ENCODE assay signal across 10 cellular contexts in the genomic region with DNA sequence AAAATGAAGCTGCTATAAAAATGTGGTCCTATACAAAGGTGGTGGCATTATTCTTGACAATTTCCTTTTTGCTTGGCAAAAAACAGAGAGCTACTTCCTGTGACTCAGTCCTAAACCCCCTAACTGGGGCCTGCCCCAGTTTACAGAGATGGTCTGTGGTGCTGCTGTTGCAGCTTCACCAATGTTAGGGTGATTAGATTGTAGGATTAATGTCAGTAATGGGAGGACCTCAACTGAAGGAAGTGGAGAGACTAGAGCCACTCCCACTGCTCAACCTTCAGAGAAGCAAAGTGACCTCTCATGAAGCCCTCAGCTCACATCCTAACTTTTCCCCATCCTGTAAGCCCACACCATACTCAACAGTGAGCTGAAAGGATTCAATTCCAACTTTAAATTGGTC. TPM values are rescaled to one million over a fixed set of nuclear protein-coding genes. Genes with fewer than 3 reads are reported as not detected.
DNase-seq lines count a peak whose midpoint lies in the region; ATAC-seq and TF ChIP-seq lines count a peak whose summit lies in the region.
"Had no signal": no experiment of that assay in that cellular context is flagged by ENCODE, and none has a peak within 500 bp of the region (broad histone marks: within the 10 kb centered on the region; RNA-seq: fewer than 3 reads in every experiment).

No MANE protein-coding gene starts in this region.

- H4K20me1 ChIP-seq in GM23338 (replicated peaks; ENCODE audit: insufficient read depth): no peaks in the 10 kb centered on the region

- no peaks in the 10 kb centered on the region for H3K9me2 ChIP-seq in GM23338 (ENCODE audit: insufficient read depth)

- H3K27me3 Mint-ChIP-seq in GM23338 (ENCODE audit: insufficient read depth, low read depth, poor library complexity) (peaks cover 33% of the 10 kb centered on the region), progenitor cell of endocrine pancreas (no peaks in the 10 kb centered on the region)

- POLR2A ChIA-PET in Panc1 (lab: Charles Lee): interaction anchor here (0.6 to 0.7 kb wide), 2 partner anchors 79 to 95 kb away, joined by 6 to 8 read pairs; a partner anchor contains a TSS

- peak overlapping the region; percentile 43 for H2AFZ ChIP-seq in GM23338

- H3K4me1 Mint-ChIP-seq in GM23338 (peaks cover 40% of the 10 kb centered on the region), progenitor cell of endocrine pancreas (ENCODE audit: low read depth) (peaks cover 21% of the 10 kb centered on the region)

- no peak for TF ChIP-seq POLR2A in breast epithelium (IDR thresholded peaks at IDR 0.05)

- H3K9me3 ChIP-seq in Panc1 (ENCODE audit: control insufficient read depth, insufficient read depth, low read depth, low read length) (no peaks in the 10 kb centered on the region), breast epithelium (no peaks in the 10 kb centered on the region)

- H3K27ac Mint-ChIP-seq in GM23338 (no peak overlapping the region), progenitor cell of endocrine pancreas (peak overlapping the region; percentile 90)

- H3K4me1 ChIP-seq in GM23338 (ENCODE audit: insufficient read depth): peaks cover 32% of the 10 kb centered on the region
- peaks cover 27% of the 10 kb centered on the region for H3K4me1 ChIP-seq in Panc1 (ENCODE audit: control insufficient read depth, insufficient read depth, low read length)
- no peaks in the 10 kb centered on the region for H3K4me1 ChIP-seq in breast epithelium

- H3K4me3 ChIP-seq in GM23338: peak overlapping the region; percentile 55
- peak overlapping the region in 1 of 2 experiments; percentile 86; a peak in 2 of 4 replicates for H3K4me3 ChIP-seq in Panc1 (ENCODE audit: low read depth in 2 of 2, low read length in 2 of 2)
- H3K4me3 ChIP-seq in breast epithelium: no peak overlapping the region
- H3K4me3 ChIP-seq: cardiac muscle cell had no signal

- no peak for DNase-seq in GM23338 (ENCODE audit: low spot score)
- DNase-seq in Panc1 (ENCODE audit: low read depth, low spot score): no peak
- DNase-seq in breast epithelium (ENCODE audit: low spot score in 2 of 2): no peak
- no peak for DNase-seq in progenitor cell of endocrine pancreas (ENCODE audit: low spot score, unreplicated experiment)
- DNase-seq in globus pallidus (ENCODE audit: low spot score): no peak
- no peak for DNase-seq in NCI-H2196 (lab: John Stamatoyannopoulos, UW; ENCODE audit: unreplicated experiment)
- DNase-seq: midbrain had no signal

- BruUV-seq in Panc1 (replicated peaks; lab: Mats Ljungman, UMichigan): no TSS peak

- no peak for ATAC-seq in GM23338
- ATAC-seq in Panc1: no peak
- ATAC-seq in HG02678 (IDR thresholded peaks at IDR 0.05; ENCODE audit: unreplicated experiment): no peak
- no peak for ATAC-seq in GM21825 (IDR thresholded peaks at IDR 0.05; ENCODE audit: unreplicated experiment)

- H3K36me3 Mint-ChIP-seq in GM23338 (ENCODE audit: low read depth): no peaks in the 10 kb centered on the region; the same call in 2 of the 3 replicates
- H3K36me3 Mint-ChIP-seq in progenitor cell of endocrine pancreas (ENCODE audit: insufficient read depth): no peaks in the 10 kb centered on the region

- H3K27me3 ChIP-seq in GM23338 (ENCODE audit: insufficient read depth): peaks cover 32% of the 10 kb centered on the region
- H3K27me3 ChIP-seq in Panc1 (ENCODE audit: control insufficient read depth, insufficient read depth, low read length): no peaks in the 10 kb centered on the region
- H3K27me3 ChIP-seq in breast epithelium: no peaks in the 10 kb centered on the region
- H3K27me3 ChIP-seq: cardiac muscle cell had no signal

- H3K27ac ChIP-seq in GM23338 (ENCODE audit: low read depth): no peak overlapping the region
- peak overlapping the region; percentile 91 for H3K27ac ChIP-seq in Panc1 (ENCODE audit: low read length)
- H3K27ac ChIP-seq in breast epithelium: peak overlapping the region; percentile 28 to 99
- H3K27ac ChIP-seq: cardiac muscle cell had no signal

- H3K9me3 Mint-ChIP-seq in GM23338 (no peaks in the 10 kb centered on the region), progenitor cell of endocrine pancreas (ENCODE audit: low read depth) (no peaks in the 10 kb centered on the region)

- CTCF ChIA-PET in Panc1 (lab: Charles Lee): interaction anchor here (0.7 to 2.6 kb wide), 8 partner anchors 11 to 102 kb away, joined by 3 to 16 read pairs (median 8); a partner anchor contains a TSS

- intact Hi-C loops in Panc1 (cut with micrococcal nuclease; ENCODE audit: unreplicated experiment) (no loop called here), breast epithelium (cut with DNase I; ENCODE audit: low total_unique reads) (no loop called here)

- H3K79me2 ChIP-seq in GM23338 (replicated peaks; ENCODE audit: insufficient read depth): no peaks in the 10 kb centered on the region

- in situ Hi-C loops in Panc1 (cut with HindIII; ENCODE audit: low pct_unique_long_range_greater_than_20kb, low sequenced_read_pairs): no loop called here

- H3K36me3 ChIP-seq in GM23338 (ENCODE audit: insufficient read depth) (no peaks in the 10 kb centered on the region), Panc1 (ENCODE audit: control insufficient read depth, insufficient read depth, low read length) (no peaks in the 10 kb centered on the region; the same call in 1 of the 2 replicates), breast epithelium (no peaks in the 10 kb centered on the region)
- H3K36me3 ChIP-seq: cardiac muscle cell had no signal

- TF ChIP-seq CTCF in GM23338 (conservative IDR thresholded peaks at IDR 0.05; ENCODE audit: low read depth in 2 of 2) (no peak), Panc1 (IDR thresholded peaks at IDR 0.05) (no peak), breast epithelium (IDR thresholded peaks at IDR 0.05) (no peak), progenitor cell of endocrine pancreas (IDR thresholded peaks at IDR 0.05; ENCODE audit: unreplicated experiment) (no peak)

- H3K4me2 ChIP-seq in GM23338: peak overlapping the region; percentile 78

- peak overlapping the region; percentile 73 for H3K4me3 Mint-ChIP-seq in GM23338
- peak overlapping the region; percentile 9 for H3K4me3 Mint-ChIP-seq in progenitor cell of endocrine pancreas (ENCODE audit: low read depth)

- H3F3A ChIP-seq in GM23338 (replicated peaks; ENCODE audit: low read depth): peaks cover 12% of the 10 kb centered on the region; the same call in 1 of the 2 replicates

TF ChIP-seq in GM23338, 12 proteins besides CTCF, POLR2A, EP300 and RAD21 (continues in another document):
- TF ChIP-seq STAT1 (IDR thresholded peaks at IDR 0.05; ENCODE audit: unreplicated experiment): no peak
- TF ChIP-seq EZH2 (IDR thresholded peaks at IDR 0.05; ENCODE audit: low read depth, unreplicated experiment): no peak
- TF ChIP-seq CREB1 (CRISPR knock-in tag; IDR thresholded peaks at IDR 0.05; ENCODE audit: low read depth): no peak

RNA-seq across cellular contexts. Expression of a gene that starts 3.6 kb away (rescaled TPM):
- total RNA-seq in GM23338 (2014; rRNA removed; shearing (Covaris generic)): 7.3 and 9.4 TPM in 2 replicates
- polyA plus RNA-seq in GM23338 (2016; fragmentation: Nextera tagmentation; extraction: Ambion mirVana): 77.5 and 98.0 TPM in 2 replicates
- total RNA-seq in Panc1 (2021; ENCODE audit: unreplicated experiment) (1,986 TPM), breast epithelium (100 to 1,000 TPM; 351 to 861 (median 423) TPM), progenitor cell of endocrine pancreas (12.5 and 14.8 TPM in 2 replicates)
- polyA plus RNA-seq in Panc1 (2012; ENCODE audit: insufficient read length): 6,225 TPM

RNA-seq across cellular contexts. Expression of a gene that starts 8.6 kb away (rescaled TPM):
- not detected in 2 replicates for total RNA-seq in GM23338 (2014; rRNA removed; shearing (Covaris generic))
- polyA plus RNA-seq in GM23338 (2016; fragmentation: Nextera tagmentation; extraction: Ambion mirVana): 0.47 TPM in 1 of 2 replicates, not detected in the other
- total RNA-seq in Panc1 (2021; ENCODE audit: unreplicated experiment): 0.72 TPM
- 1.2 TPM for polyA plus RNA-seq in Panc1 (2012; ENCODE audit: insufficient read length)
- total RNA-seq in breast epithelium: not detected
- total RNA-seq in progenitor cell of endocrine pancreas: not detected in 2 replicates
- total RNA-seq: cardiac muscle cell had no signal

RNA-seq across cellular contexts. Expression of a gene that starts 13.4 kb away (rescaled TPM):
- 8.2 and 14.2 TPM in 2 replicates for total RNA-seq in GM23338 (2014; rRNA removed; shearing (Covaris generic))
- 34.6 and 36.0 TPM in 2 replicates for polyA plus RNA-seq in GM23338 (2016; fragmentation: Nextera tagmentation; extraction: Ambion mirVana)
- 773 TPM for total RNA-seq in Panc1 (2021; ENCODE audit: unreplicated experiment)
- polyA plus RNA-seq in Panc1 (2012; ENCODE audit: insufficient read length): 817 TPM
- total RNA-seq in breast epithelium: 1,000 to 10,000 TPM in 1 of 3 donors, 100 to 1,000 TPM in 2; 177 to 1,015 (median 198) TPM
- total RNA-seq in progenitor cell of endocrine pancreas: 7.6 and 11.1 TPM in 2 replicates

RNA-seq across cellular contexts. Expression of a gene that starts 16.9 kb away (rescaled TPM):
- not detected in 2 replicates for total RNA-seq in GM23338 (2014; rRNA removed; shearing (Covaris generic))
- not detected in 2 replicates for polyA plus RNA-seq in GM23338 (2016; fragmentation: Nextera tagmentation; extraction: Ambion mirVana)
- total RNA-seq in Panc1 (2021; ENCODE audit: unreplicated experiment) (12.0 TPM), breast epithelium (1 to 10 TPM in 2 of 3 donors, under 1 TPM in 1; 0.44 to 2.6 (median 2.2) TPM), progenitor cell of endocrine pancreas (0.46 and 1.5 TPM in 2 replicates)
- 10.0 TPM for polyA plus RNA-seq in Panc1 (2012; ENCODE audit: insufficient read length)
- total RNA-seq: cardiac muscle cell had no signal

RNA-seq across cellular contexts. Expression of a gene that starts 33.5 kb away (rescaled TPM):
- total RNA-seq in GM23338 (2014; rRNA removed; shearing (Covaris generic)): 0.66 TPM in 1 of 2 replicates, not detected in the other
- 0.89 and 1.1 TPM in 2 replicates for polyA plus RNA-seq in GM23338 (2016; fragmentation: Nextera tagmentation; extraction: Ambion mirVana)
- total RNA-seq in Panc1 (2021; ENCODE audit: unreplicated experiment): 6.2 TPM
- polyA plus RNA-seq in Panc1 (2012; ENCODE audit: insufficient read length): 10.7 TPM
- 1 to 10 TPM in 1 of 3 donors, under 1 TPM in 1, not detected in 1; 0.33 to 5.4 TPM for total RNA-seq in breast epithelium
- total RNA-seq in progenitor cell of endocrine pancreas: 0.36 and 1.6 TPM in 2 replicates
- total RNA-seq: cardiac muscle cell had no signal

Comparison
In these comparisons a context has a peak if more than half of its experiments do, and no peak if none do; other contexts are left out.
1. RNA of a gene that starts 3.6 kb away (total RNA-seq): 1,986 TPM in Panc1 (single experiment) and 351 to 861 TPM in breast epithelium; 12.5 to 14.8 TPM in progenitor cell of endocrine pancreas and 7.3 to 9.4 TPM in GM23338; every median in the first group is over 10 times any median in the second.
2. RNA of a gene that starts 13.4 kb away (total RNA-seq): 773 TPM in Panc1 (single experiment) and 177 to 1,015 TPM in breast epithelium; 8.2 to 14.2 TPM in GM23338 and 7.6 to 11.1 TPM in progenitor cell of endocrine pancreas; every median in the first group is over 10 times any median in the second.